Comparison of ENCODE assay signal across 24 cellular contexts in genomic region chr17:57838453-57838852, GRCh38. TPM values are rescaled to one million over a fixed set of nuclear protein-coding genes. Genes with fewer than 3 reads are reported as not detected.
DNase-seq lines count a peak whose midpoint lies in the region; ATAC-seq and TF ChIP-seq lines count a peak whose summit lies in the region.
"Had no signal": no experiment of that assay in that cellular context is flagged by ENCODE, and none has a peak within 500 bp of the region (broad histone marks: within the 10 kb centered on the region; RNA-seq: fewer than 3 reads in every experiment).

No MANE protein-coding gene starts in this region.

- TF ChIP-seq CTCF in heart right ventricle (IDR thresholded peaks at IDR 0.05) (no peak), gastroesophageal sphincter (IDR thresholded peaks at IDR 0.05) (no peak), prostate gland (IDR thresholded peaks at IDR 0.05) (no peak), MCF 10A (IDR thresholded peaks at IDR 0.05; ENCODE audit: unreplicated experiment) (no peak), breast epithelium (IDR thresholded peaks at IDR 0.05) (no peak)

- H3K36me3 ChIP-seq in heart right ventricle: peaks cover 0 to 65% (median 16%) of the 10 kb centered on the region in 9 donors
- H3K36me3 ChIP-seq in gastroesophageal sphincter: peaks cover 6 to 61% of the 10 kb centered on the region in 2 donors
- no peaks in the 10 kb centered on the region for H3K36me3 ChIP-seq in prostate gland
- peaks cover 25 to 32% (median 30%) of the 10 kb centered on the region in 5 donors for H3K36me3 ChIP-seq in subcutaneous abdominal adipose tissue (ENCODE audit: control insufficient read depth in 5 of 5, insufficient read depth in 5 of 5, low read length in 5 of 5)
- peaks cover 11% of the 10 kb centered on the region for H3K36me3 ChIP-seq in breast epithelium

- peaks cover 0 to 71% (median 18%) of the 10 kb centered on the region in 9 donors for H3K4me1 ChIP-seq in heart right ventricle
- H3K4me1 ChIP-seq in gastroesophageal sphincter: peaks cover 0 to 36% (median 0%) of the 10 kb centered on the region in 3 donors
- H3K4me1 ChIP-seq in prostate gland (replicated peaks): peaks cover 2% of the 10 kb centered on the region
- H3K4me1 ChIP-seq in subcutaneous abdominal adipose tissue (ENCODE audit: control insufficient read depth in 5 of 5, insufficient read depth in 5 of 5, low read length in 5 of 5): peaks cover 0 to 23% (median 6%) of the 10 kb centered on the region in 5 donors
- H3K4me1 ChIP-seq in breast epithelium: no peaks in the 10 kb centered on the region
- H3K4me1 ChIP-seq: Peyer's patch had no signal

- DNase-seq in heart right ventricle: no peak
- DNase-seq in left cardiac atrium: no peak
- no peak for DNase-seq in prostate gland (ENCODE audit: low spot score)
- no peak for DNase-seq in MCF 10A (ENCODE audit: unreplicated experiment)
- no peak for DNase-seq in T-cell
- DNase-seq in breast epithelium (ENCODE audit: low spot score in 2 of 2): no peak
- DNase-seq: IMR-90, MV-4-11, NCI-H1105 treated with DMSO at 0.1 percent for 48 hours, NCI-H1694, NCI-H2081, NCI-H2171, NCI-H345, NCI-H524 treated with DMSO at 0.1 percent for 48 hours, NCI-H82, Peyer's patch had no signal

- TF ChIP-seq POLR2A in gastroesophageal sphincter (IDR thresholded peaks at IDR 0.05): no peak
- TF ChIP-seq POLR2A in prostate gland (IDR thresholded peaks at IDR 0.05): no peak
- no peak for TF ChIP-seq POLR2A in breast epithelium (IDR thresholded peaks at IDR 0.05)

- no peaks in the 10 kb centered on the region for H3K9me3 Mint-ChIP-seq in MCF 10A (ENCODE audit: unreplicated experiment)
- H3K9me3 Mint-ChIP-seq in T-cell: no peaks in the 10 kb centered on the region
- H3K9me3 Mint-ChIP-seq: CD14-positive monocyte, GM23338 had no signal

- H3K4me3 Mint-ChIP-seq in MCF 10A (ENCODE audit: unreplicated experiment) (no peak overlapping the region), T-cell (no peak overlapping the region)
- H3K4me3 Mint-ChIP-seq: B cell, CD14-positive monocyte, GM23338 had no signal

- 61 to 69% methylated on average over 4 of the region's 4 CpGs for WGBS in heart right ventricle, 2 donors
- WGBS in gastroesophageal sphincter (ENCODE audit: low coverage in 1 of 2), 2 donors: 63 to 76% methylated on average over 4 of the region's 4 CpGs
- WGBS in prostate gland: 72% methylated on average over 4 of the region's 4 CpGs

- POLR2A ChIA-PET in MCF 10A (lab: Yijun Ruan, JAX): no interaction called here
- POLR2A ChIA-PET in T-cell (lab: Charles Lee): no interaction called here

- H3K27ac ChIP-seq in heart right ventricle: peak overlapping the region in 9 of 10 donors; percentile 51 to 82 (median 72)
- peak overlapping the region; percentile 21 to 89 (median 67) for H3K27ac ChIP-seq in gastroesophageal sphincter
- peak overlapping the region; percentile 51 to 84 for H3K27ac ChIP-seq in prostate gland
- H3K27ac ChIP-seq in subcutaneous abdominal adipose tissue (ENCODE audit: low read depth, low read length): peak overlapping the region; percentile 17
- H3K27ac ChIP-seq in breast epithelium: no peak overlapping the region
- H3K27ac ChIP-seq: HL-60, Peyer's patch, SJSA1 had no signal

- no peak overlapping the region for H3K9ac ChIP-seq in subcutaneous abdominal adipose tissue (ENCODE audit: low read length in 5 of 5)

- H3K4me3 ChIP-seq in heart right ventricle (no peak overlapping the region), gastroesophageal sphincter (no peak overlapping the region), prostate gland (no peak overlapping the region), subcutaneous abdominal adipose tissue (ENCODE audit: low read depth in 1 of 5, low read length in 5 of 5) (no peak overlapping the region), breast epithelium (no peak overlapping the region)
- H3K4me3 ChIP-seq: GM23338, HAP-1, Peyer's patch, SJSA1 had no signal

- H3K27me3 Mint-ChIP-seq in MCF 10A (ENCODE audit: insufficient read depth, unreplicated experiment): no peaks in the 10 kb centered on the region
- no peaks in the 10 kb centered on the region for H3K27me3 Mint-ChIP-seq in T-cell
- H3K27me3 Mint-ChIP-seq: B cell had no signal

- ATAC-seq in heart right ventricle (no peak), left cardiac atrium (no peak), gastroesophageal sphincter (no peak), T-cell (replicated peaks in 1 of 4) (no peak)
- ATAC-seq: GM23338 had no signal

- H3K4me1 Mint-ChIP-seq in MCF 10A (ENCODE audit: insufficient read depth, unreplicated experiment) (peaks cover 15% of the 10 kb centered on the region), T-cell (peaks cover 13 to 15% (median 14%) of the 10 kb centered on the region in 3 donors)
- H3K4me1 Mint-ChIP-seq: CD14-positive monocyte had no signal

- BruUV-seq in MCF 10A (replicated peaks; lab: Mats Ljungman, UMichigan): no TSS peak

- no peaks in the 10 kb centered on the region for H3K27me3 ChIP-seq in heart right ventricle
- no peaks in the 10 kb centered on the region for H3K27me3 ChIP-seq in gastroesophageal sphincter
- H3K27me3 ChIP-seq in prostate gland (replicated peaks; ENCODE audit: insufficient read depth): no peaks in the 10 kb centered on the region
- H3K27me3 ChIP-seq in subcutaneous abdominal adipose tissue (ENCODE audit: control insufficient read depth in 5 of 5, insufficient read depth in 4 of 5, low read length in 5 of 5): no peaks in the 10 kb centered on the region
- H3K27me3 ChIP-seq in breast epithelium: no peaks in the 10 kb centered on the region
- H3K27me3 ChIP-seq: Peyer's patch, SJSA1 had no signal

- CTCF ChIA-PET in MCF 10A (lab: Yijun Ruan, JAX) (interaction anchor here (1.1 to 1.5 kb wide), 2 partner anchors 9 to 10 kb away, joined by 3 to 6 read pairs; no protein-coding TSS in a partner anchor), T-cell (lab: Charles Lee) (no interaction called here)

- H3K36me3 Mint-ChIP-seq in MCF 10A (ENCODE audit: insufficient read depth, unreplicated experiment) (peaks cover 59% of the 10 kb centered on the region), T-cell (peaks cover 23% of the 10 kb centered on the region)

- H3K9me3 ChIP-seq in heart right ventricle (no peaks in the 10 kb centered on the region), gastroesophageal sphincter (no peaks in the 10 kb centered on the region), prostate gland (no peaks in the 10 kb centered on the region), subcutaneous abdominal adipose tissue (ENCODE audit: control insufficient read depth in 5 of 5, low read length in 5 of 5) (no peaks in the 10 kb centered on the region), breast epithelium (no peaks in the 10 kb centered on the region)
- H3K9me3 ChIP-seq: HAP-1, Peyer's patch, SJSA1 had no signal

- TF ChIP-seq EP300 in gastroesophageal sphincter (IDR thresholded peaks at IDR 0.05): no peak

- intact Hi-C loops in heart right ventricle (cut with DNase I): loop anchor here (10.0 kb wide), 9 partner anchors 94 to 714 kb away; partner anchors contain the start of genes CCDC182 (in 1 of the 10) and MSI2 (in 1 of the 10)
- intact Hi-C loops in left cardiac atrium (cut with DNase I): no loop called here
- intact Hi-C loops in prostate gland (cut with DNase I): loop anchor here (10.0 kb wide), 3 partner anchors 164 to 714 kb away; no protein-coding TSS in a partner anchor
- intact Hi-C loops in MCF 10A (cut with micrococcal nuclease): loop anchor here (10.0 kb wide), 1 partner anchor 594 kb away; no protein-coding TSS in a partner anchor
- intact Hi-C loops in breast epithelium (cut with DNase I; ENCODE audit: low total_unique reads): loop anchor here (10.0 kb wide), 1 partner anchor 276 kb away; no protein-coding TSS in a partner anchor

- H3K27ac Mint-ChIP-seq in MCF 10A (ENCODE audit: low read depth, unreplicated experiment) (no peak overlapping the region), T-cell (no peak overlapping the region)
- H3K27ac Mint-ChIP-seq: B cell, GM23338 had no signal

RNA-seq across cellular contexts. Expression of gene MRPS23, which starts 11.4 kb away (rescaled TPM):
- total RNA-seq in heart right ventricle (100 to 1,000 TPM in 2 of 10 donors, 10 to 100 TPM in 8; 61.2 to 103 (median 75.5) TPM), left cardiac atrium (10 to 100 TPM; 45.2 to 55.8 TPM), gastroesophageal sphincter (10 to 100 TPM; 23.0 to 24.8 (median 24.5) TPM), prostate gland (10 to 100 TPM; 29.0 to 43.1 TPM), MCF 10A (2022) (54.1 and 59.3 TPM in 2 replicates), T-cell (10 to 100 TPM; 13.3 to 32.3 (median 25.2) TPM), breast epithelium (10 to 100 TPM in 1 of 3 donors, 1 to 10 TPM in 2; 7.5 to 10.7 (median 8.2) TPM)
- 100 to 1,000 TPM in 1 of 2 donors, 1 to 10 TPM in 1; 9.9 to 132 TPM for polyA plus RNA-seq in heart right ventricle

Comparison
In these comparisons a context has a peak if more than half of its experiments do, and no peak if none do; other contexts are left out.
1. intact Hi-C loops: an anchor here in heart right ventricle (10.0 kb wide), prostate gland (10.0 kb wide), MCF 10A (10.0 kb wide) and breast epithelium (10.0 kb wide); none called in left cardiac atrium.
2. H3K27ac ChIP-seq: peak in heart right ventricle (9 of 10), gastroesophageal sphincter (4 of 4), prostate gland (2 of 2) and subcutaneous abdominal adipose tissue (single experiment); none in breast epithelium (0 of 2).